Comparison of ENCODE assay signal across 8 cellular contexts in genomic region chr19:40907968-40908735, GRCh38. TPM values are rescaled to one million over a fixed set of nuclear protein-coding genes. Genes with fewer than 3 reads are reported as not detected.
DNase-seq lines count a peak whose midpoint lies in the region; ATAC-seq and TF ChIP-seq lines count a peak whose summit lies in the region.

No MANE protein-coding gene starts in this region.

- peaks cover 10 to 12% of the 10 kb centered on the region in 2 experiments for H3K4me1 Mint-ChIP-seq in H9
- peaks cover 21% of the 10 kb centered on the region for H3K4me1 Mint-ChIP-seq in activated CD4-positive, alpha-beta T cell treated with anti-CD3 and anti-CD28 coated beads, Interleukin-2, amount 10 ng/mL, durations not matched to agents 7 days and 5 days

- H3K36me3 ChIP-seq in effector memory CD4-positive, alpha-beta T cell (ENCODE audit: control insufficient read depth, insufficient read depth, low read length): no peaks in the 10 kb centered on the region

- H3K9me3 Mint-ChIP-seq in H9: peaks cover 16 to 20% of the 10 kb centered on the region in 2 experiments
- H3K9me3 Mint-ChIP-seq in activated CD4-positive, alpha-beta T cell treated with anti-CD3 and anti-CD28 coated beads, Interleukin-2, amount 10 ng/mL, durations not matched to agents 7 days and 5 days: peaks cover 3% of the 10 kb centered on the region

- no peak overlapping the region for H2BK5ac ChIP-seq in H9 (ENCODE audit: insufficient read length, low read length)

- no peak for ATAC-seq in GM21526 (IDR thresholded peaks at IDR 0.05; ENCODE audit: low FRiP score, unreplicated experiment)
- no peak for ATAC-seq in GM21360 (IDR thresholded peaks at IDR 0.05; ENCODE audit: unreplicated experiment)

- H3K27me3 ChIP-seq in H9 (ENCODE audit: insufficient read depth, low read length): no peaks in the 10 kb centered on the region
- no peaks in the 10 kb centered on the region for H3K27me3 ChIP-seq in effector memory CD4-positive, alpha-beta T cell (replicated peaks; ENCODE audit: control insufficient read depth, insufficient read depth, low read length, poor library complexity, severe bottlenecking)

- H2AFZ ChIP-seq in H9 (ENCODE audit: low read length): peak overlapping the region; percentile 69

- no peak overlapping the region for H3K18ac ChIP-seq in H9 (ENCODE audit: insufficient read length, low read depth, low read length)

- no peak overlapping the region for H4K8ac ChIP-seq in H9 (replicated peaks; ENCODE audit: insufficient read length, low read depth, low read length)

- WGBS in H9 (ENCODE audit: extremely low coverage, insufficient read length, low lambda C conversion rate): no CpG with 5 or more reads among the region's 21 CpGs

- DNase-seq in H9 (peak; percentile 68), OCI-M2 (lab: John Stamatoyannopoulos, UW; ENCODE audit: unreplicated experiment) (no peak), RPMI8226 (no peak)
- DNase-seq in activated CD4-positive, alpha-beta T cell treated with anti-CD3 and anti-CD28 coated beads, Interleukin-2, amount 10 ng/mL, durations not matched to agents 7 days and 5 days: peak; percentile 54
- peak in 2 of 3 donors; percentile 24 to 32 for DNase-seq in effector memory CD4-positive, alpha-beta T cell
- DNase-seq in stimulated activated CD4-positive, alpha-beta T cell treated with anti-CD3 and anti-CD28 coated beads, Interleukin-4, amount 100 ng/mL, for 4 hours: peak; percentile 66 to 69

- TF ChIP-seq CTCF in H9 (conservative IDR thresholded peaks at IDR 0.05): no peak

- no peaks in the 10 kb centered on the region for H3K79me2 ChIP-seq in H9 (ENCODE audit: insufficient read depth, low read length)

- no peaks in the 10 kb centered on the region for H4K20me1 ChIP-seq in H9 (ENCODE audit: control insufficient read depth, insufficient read depth, insufficient read length)

- peaks cover 2% of the 10 kb centered on the region for H3K23me2 ChIP-seq in H9 (ENCODE audit: insufficient read length, low read depth, low read length, poor library complexity, severe bottlenecking)

- H3K36me3 Mint-ChIP-seq in H9 (ENCODE audit: insufficient read depth in 1 of 3, low read depth in 3 of 3): peaks cover 0 to 19% (median 7%) of the 10 kb centered on the region in 3 experiments; a peak in 5 of 7 replicates
- H3K36me3 Mint-ChIP-seq in activated CD4-positive, alpha-beta T cell treated with anti-CD3 and anti-CD28 coated beads, Interleukin-2, amount 10 ng/mL, durations not matched to agents 7 days and 5 days (ENCODE audit: low read depth): no peaks in the 10 kb centered on the region

- H3K4me3 Mint-ChIP-seq in H9: peak overlapping the region; percentile 32 to 43; a peak in 4 of 5 replicates
- H3K4me3 Mint-ChIP-seq in activated CD4-positive, alpha-beta T cell treated with anti-CD3 and anti-CD28 coated beads, Interleukin-2, amount 10 ng/mL, durations not matched to agents 7 days and 5 days: peak overlapping the region; percentile 72

- H3K9me3 ChIP-seq in H9 (ENCODE audit: control insufficient read depth, low read depth, low read length): no peaks in the 10 kb centered on the region
- H3K9me3 ChIP-seq in effector memory CD4-positive, alpha-beta T cell (ENCODE audit: control insufficient read depth, low read length): no peaks in the 10 kb centered on the region

- H3K79me1 ChIP-seq in H9 (ENCODE audit: insufficient read depth, low read depth, low read length, poor library complexity, severe bottlenecking): no peaks in the 10 kb centered on the region

- no peak overlapping the region for H2BK15ac ChIP-seq in H9 (ENCODE audit: low read depth, low read length)

- no peak overlapping the region for H3K14ac ChIP-seq in H9 (ENCODE audit: insufficient read depth, low read length)

- H2BK20ac ChIP-seq in H9 (ENCODE audit: low read depth, low read length, poor library complexity, severe bottlenecking): no peak overlapping the region

- peak overlapping the region; percentile 36 for H3K4me3 ChIP-seq in effector memory CD4-positive, alpha-beta T cell (ENCODE audit: insufficient read depth, low read depth, low read length, poor library complexity, severe bottlenecking)

- H4K91ac ChIP-seq in H9 (ENCODE audit: insufficient read length, low read depth, low read length): no peak overlapping the region

- no peak overlapping the region for H3K4ac ChIP-seq in H9 (ENCODE audit: low read depth, low read length)

- H4K5ac ChIP-seq in H9 (ENCODE audit: insufficient read length, low read depth, low read length): no peak overlapping the region

- no peak overlapping the region for H3K27ac Mint-ChIP-seq in H9
- H3K27ac Mint-ChIP-seq in activated CD4-positive, alpha-beta T cell treated with anti-CD3 and anti-CD28 coated beads, Interleukin-2, amount 10 ng/mL, durations not matched to agents 7 days and 5 days: peak overlapping the region; percentile 64

- H3K4me1 ChIP-seq in H9 (ENCODE audit: insufficient read depth, low read length): no peaks in the 10 kb centered on the region
- H3K4me1 ChIP-seq in effector memory CD4-positive, alpha-beta T cell (ENCODE audit: control insufficient read depth, insufficient read depth, low read length, poor library complexity, severe bottlenecking): no peaks in the 10 kb centered on the region

- H2AK5ac ChIP-seq in H9 (ENCODE audit: insufficient read length, low read length): no peak overlapping the region

- POLR2A ChIA-PET in activated CD4-positive, alpha-beta T cell treated with anti-CD3 and anti-CD28 coated beads, Interleukin-2, amount 10 ng/mL, durations not matched to agents 7 days and 5 days (lab: Charles Lee): no interaction called here

- H3K4me2 ChIP-seq in H9 (ENCODE audit: insufficient read depth, insufficient read length, low read length): peak overlapping the region; percentile 40

- H3K23ac ChIP-seq in H9 (ENCODE audit: insufficient read length, low read depth, low read length): no peak overlapping the region

- CTCF ChIA-PET in activated CD4-positive, alpha-beta T cell treated with anti-CD3 and anti-CD28 coated beads, Interleukin-2, amount 10 ng/mL, durations not matched to agents 7 days and 5 days (lab: Charles Lee): no interaction called here

- no peak overlapping the region for H3K27ac ChIP-seq in H9 (ENCODE audit: insufficient read length, low read depth, low read length)
- no peak overlapping the region for H3K27ac ChIP-seq in effector memory CD4-positive, alpha-beta T cell (ENCODE audit: insufficient read depth, low read length, poor library complexity, severe bottlenecking)

- H2BK120ac ChIP-seq in H9 (ENCODE audit: low read depth, low read length, poor library complexity, severe bottlenecking): no peak overlapping the region

- H3K9ac ChIP-seq in H9 (ENCODE audit: extremely low read depth, insufficient read length, low read length): no peak overlapping the region

- no peak overlapping the region for H2BK12ac ChIP-seq in H9 (ENCODE audit: insufficient read length, low read depth, low read length)

- no peak overlapping the region for H3T11ph ChIP-seq in H9 (ENCODE audit: low read length)

- H3K56ac ChIP-seq in H9 (ENCODE audit: insufficient read length, low read depth, low read length): no peak overlapping the region

- H3K27me3 Mint-ChIP-seq in H9 (ENCODE audit: low read depth): peaks cover 37% of the 10 kb centered on the region
- H3K27me3 Mint-ChIP-seq in activated CD4-positive, alpha-beta T cell treated with anti-CD3 and anti-CD28 coated beads, Interleukin-2, amount 10 ng/mL, durations not matched to agents 7 days and 5 days: peaks cover 13% of the 10 kb centered on the region

RNA-seq across cellular contexts. Expression of gene CYP2A7, which starts 26.1 kb away (rescaled TPM):
- total RNA-seq in H9 (2021): not detected in 2 replicates
- total RNA-seq in activated CD4-positive, alpha-beta T cell treated with anti-CD3 and anti-CD28 coated beads, Interleukin-2, amount 10 ng/mL, durations not matched to agents 7 days and 5 days: not detected

RNA-seq across cellular contexts. Expression of gene CYP2A6, which starts 57.9 kb away (rescaled TPM):
- 0.28 TPM in 1 of 2 replicates, not detected in the other for total RNA-seq in H9 (2021)
- total RNA-seq in activated CD4-positive, alpha-beta T cell treated with anti-CD3 and anti-CD28 coated beads, Interleukin-2, amount 10 ng/mL, durations not matched to agents 7 days and 5 days: not detected

Comparison
In these comparisons a context has a peak if more than half of its experiments do, and no peak if none do; other contexts are left out.
1. DNase-seq: peak in H9 (single experiment), activated CD4-positive, alpha-beta T cell treated with anti-CD3 and anti-CD28 coated beads, Interleukin-2, amount 10 ng/mL, durations not matched to agents 7 days and 5 days (single experiment), effector memory CD4-positive, alpha-beta T cell (2 of 3) and stimulated activated CD4-positive, alpha-beta T cell treated with anti-CD3 and anti-CD28 coated beads, Interleukin-4, amount 100 ng/mL, for 4 hours (2 of 2); none in OCI-M2 (single experiment) and RPMI8226 (single experiment).